Comparison of ENCODE assay signal across 19 cellular contexts in genomic region chrX:78545233-78545632, GRCh38.
DNase-seq lines count a peak whose midpoint lies in the region; ATAC-seq, FAIRE-seq and TF ChIP-seq lines count a peak whose summit lies in the region.
"Had no signal": no experiment of that assay in that cellular context is flagged by ENCODE, and none has a peak within 500 bp of the region (broad histone marks: within the 10 kb centered on the region; RNA-seq: fewer than 3 reads in every experiment).

No MANE protein-coding gene starts in this region.

- H2AFZ ChIP-seq in HepG2 (ENCODE audit: low read length) (no peak overlapping the region), PC-3 (ENCODE audit: low read length) (no peak overlapping the region)
- H2AFZ ChIP-seq: GM23248 had no signal

- POLR2A ChIA-PET in HepG2 (lab: Yijun Ruan, JAX) = no interaction called here
- POLR2A ChIA-PET in PC-3 (lab: Charles Lee; ENCODE audit: unreplicated experiment) = no interaction called here

- in situ Hi-C loops in HepG2 (cut with HindIII; ENCODE audit: extremely low pct_ligation_motif_present, low pct_unique_long_range_greater_than_20kb) (no loop called here), G401 (cut with HindIII; ENCODE audit: low sequenced_read_pairs) (no loop called here)

- H3K9me3 Mint-ChIP-seq in activated T-helper 1 cell treated with anti-CD3 and anti-CD28 coated beads, Interleukin-12 subunit alpha, Interleukin-12 subunit beta, Interleukin-2, Interleukin-4 antibody, amounts not matched to agents 30 ng/mL and 10 ng/mL and 1 ng/mL, durations not matched to agents 14 hours and 24 hours and 36 hours = peaks cover 46% of the 10 kb centered on the region

- TF ChIP-seq POLR2A in right lobe of liver (IDR thresholded peaks at IDR 0.05) = no peak
- no peak for TF ChIP-seq POLR2A in HepG2 (IDR thresholded peaks at IDR 0.05; ENCODE audit: insufficient read depth in 1 of 2, low read depth in 2 of 2, low read length in 2 of 2)

- H3K36me3 Mint-ChIP-seq in activated T-helper 1 cell treated with anti-CD3 and anti-CD28 coated beads, Interleukin-12 subunit alpha, Interleukin-12 subunit beta, Interleukin-2, Interleukin-4 antibody, amounts not matched to agents 30 ng/mL and 10 ng/mL and 1 ng/mL, durations not matched to agents 14 hours and 24 hours and 36 hours (ENCODE audit: low read depth) = peaks cover 6% of the 10 kb centered on the region

- intact Hi-C loops in right lobe of liver (cut with DNase I) (no loop called here), HepG2 (cut with micrococcal nuclease; ENCODE audit: unreplicated experiment) (no loop called here), PC-3 (cut with micrococcal nuclease) (loop anchor here (10.0 kb wide), 1 partner anchor 170 kb away; no protein-coding TSS in a partner anchor)
- intact Hi-C loops in activated T-helper 1 cell treated with anti-CD3 and anti-CD28 coated beads, Interleukin-12 subunit alpha, Interleukin-12 subunit beta, Interleukin-2, Interleukin-4 antibody, amounts not matched to agents 30 ng/mL and 10 ng/mL and 1 ng/mL, durations not matched to agents 14 hours and 24 hours and 36 hours (cut with micrococcal nuclease) = no loop called here

- H3K9me3 ChIP-seq in right lobe of liver (no peaks in the 10 kb centered on the region), HepG2 (ENCODE audit: low read length) (no peaks in the 10 kb centered on the region; the same call in 1 of the 2 replicates), PC-3 (ENCODE audit: low read length) (peaks cover 12% of the 10 kb centered on the region; the same call in 1 of the 2 replicates)

- H3K36me3 ChIP-seq in right lobe of liver (no peaks in the 10 kb centered on the region), HepG2 (replicated peaks in 1 of 2; ENCODE audit: control insufficient read depth in 1 of 2, insufficient read depth in 2 of 2, low read length in 2 of 2) (no peaks in the 10 kb centered on the region), PC-3 (ENCODE audit: low read depth, low read length) (no peaks in the 10 kb centered on the region)

- FAIRE-seq in HepG2 (lab: Jason Lieb, UNC) = no peak
- FAIRE-seq: GM12891, H1 had no signal

- no peak for TF ChIP-seq RAD21 in HepG2 (CRISPR knock-in tag; IDR thresholded peaks at IDR 0.05)

- H3K4me3 ChIP-seq in right lobe of liver = no peak overlapping the region
- H3K4me3 ChIP-seq in HepG2 (replicated peaks in 1 of 3; ENCODE audit: insufficient read depth in 1 of 3, low read depth in 2 of 3, low read length in 3 of 3) = no peak overlapping the region
- H3K4me3 ChIP-seq in PC-3 (ENCODE audit: low read length) = no peak overlapping the region
- H3K4me3 ChIP-seq: GM23248 had no signal

- peak in 3 of 4 donors; percentile 49 to 78 (median 67) for ATAC-seq in right lobe of liver
- no peak for ATAC-seq in HepG2
- ATAC-seq in PC-3 = no peak
- ATAC-seq in GM18909 (IDR thresholded peaks at IDR 0.05; ENCODE audit: poor library complexity, unreplicated experiment) = no peak

- H3K9me2 ChIP-seq in PC-3 (replicated peaks; ENCODE audit: low read length) = no peaks in the 10 kb centered on the region

- H3K79me2 ChIP-seq in HepG2 (ENCODE audit: insufficient read depth, low read length) (no peaks in the 10 kb centered on the region), PC-3 (ENCODE audit: low read length) (no peaks in the 10 kb centered on the region)

- peaks cover 7% of the 10 kb centered on the region for H3K4me1 Mint-ChIP-seq in activated T-helper 1 cell treated with anti-CD3 and anti-CD28 coated beads, Interleukin-12 subunit alpha, Interleukin-12 subunit beta, Interleukin-2, Interleukin-4 antibody, amounts not matched to agents 30 ng/mL and 10 ng/mL and 1 ng/mL, durations not matched to agents 14 hours and 24 hours and 36 hours (ENCODE audit: low read depth)
- H3K4me1 Mint-ChIP-seq: CD4-positive, alpha-beta memory T cell had no signal

- H3K4me1 ChIP-seq in right lobe of liver = no peaks in the 10 kb centered on the region
- H3K4me1 ChIP-seq in HepG2 (ENCODE audit: insufficient read depth, low read length) = no peaks in the 10 kb centered on the region
- peaks cover 15% of the 10 kb centered on the region for H3K4me1 ChIP-seq in PC-3 (ENCODE audit: insufficient read depth, low read length)

- H4K20me1 ChIP-seq in HepG2 (ENCODE audit: insufficient read depth, low read length) (no peaks in the 10 kb centered on the region), PC-3 (ENCODE audit: low read length) (no peaks in the 10 kb centered on the region)

- H3K27me3 ChIP-seq in right lobe of liver (no peaks in the 10 kb centered on the region), HepG2 (ENCODE audit: control insufficient read depth in 1 of 2, insufficient read depth in 2 of 2, low read length in 2 of 2) (no peaks in the 10 kb centered on the region), PC-3 (ENCODE audit: low read length) (no peaks in the 10 kb centered on the region)

- no peak overlapping the region for H3K4me3 Mint-ChIP-seq in activated T-helper 1 cell treated with anti-CD3 and anti-CD28 coated beads, Interleukin-12 subunit alpha, Interleukin-12 subunit beta, Interleukin-2, Interleukin-4 antibody, amounts not matched to agents 30 ng/mL and 10 ng/mL and 1 ng/mL, durations not matched to agents 14 hours and 24 hours and 36 hours
- H3K4me3 Mint-ChIP-seq: CD4-positive, alpha-beta memory T cell had no signal

- H3K4me2 ChIP-seq in HepG2 (ENCODE audit: low read depth, low read length) (no peak overlapping the region), PC-3 (ENCODE audit: low read length) (no peak overlapping the region)

- CTCF ChIA-PET in HepG2 (lab: Yijun Ruan, JAX; ENCODE audit: low intra/inter-chr PET ratio, low total read pairs) = no interaction called here
- CTCF ChIA-PET in PC-3 (lab: Charles Lee) = no interaction called here

- no TSS peak for BruUV-seq in HepG2 (replicated peaks; lab: Mats Ljungman, UMichigan)
- BruUV-seq in PC-3 (replicated peaks; lab: Mats Ljungman, UMichigan) = no TSS peak

- no peak overlapping the region for H3K27ac ChIP-seq in right lobe of liver
- H3K27ac ChIP-seq in HepG2 (ENCODE audit: extremely low read length, insufficient read depth, low read length) = no peak overlapping the region
- H3K27ac ChIP-seq in PC-3 (ENCODE audit: low read length) = no peak overlapping the region
- H3K27ac ChIP-seq: GM23248 had no signal

- DNase-seq in right lobe of liver (peak in 1 of 3 donors; percentile 47), HepG2 (ENCODE audit: low spot score) (no peak), G401 (ENCODE audit: low spot score) (peak; percentile 4), PC-3 (peak; percentile 25), amniotic stem cell (lab: John Stamatoyannopoulos, UW) (no peak)
- no peak for DNase-seq in activated T-helper 1 cell treated with anti-CD3 and anti-CD28 coated beads, Interleukin-12 subunit alpha, Interleukin-12 subunit beta, Interleukin-2, Interleukin-4 antibody, amounts not matched to agents 30 ng/mL and 10 ng/mL and 1 ng/mL, durations not matched to agents 14 hours and 24 hours and 36 hours (ENCODE audit: low spot score)
- DNase-seq: C1 segment of cervical spinal cord; Calu3; CD4-positive, alpha-beta memory T cell; COR-L47; DMS79; EL; GF-D8; GM23248; H7; HCEC 1CT had no signal

- H3K27me3 Mint-ChIP-seq in activated T-helper 1 cell treated with anti-CD3 and anti-CD28 coated beads, Interleukin-12 subunit alpha, Interleukin-12 subunit beta, Interleukin-2, Interleukin-4 antibody, amounts not matched to agents 30 ng/mL and 10 ng/mL and 1 ng/mL, durations not matched to agents 14 hours and 24 hours and 36 hours (ENCODE audit: insufficient read depth) = no peaks in the 10 kb centered on the region
- H3K27me3 Mint-ChIP-seq: CD4-positive, alpha-beta memory T cell had no signal

- TF ChIP-seq CTCF in right lobe of liver (IDR thresholded peaks at IDR 0.05) = no peak
- no peak for TF ChIP-seq CTCF in HepG2 (CRISPR knock-in tag; IDR thresholded peaks at IDR 0.05)
- TF ChIP-seq CTCF in PC-3 (conservative IDR thresholded peaks at IDR 0.05; ENCODE audit: low read depth, low read length) = no peak

- H3F3A ChIP-seq in PC-3 (ENCODE audit: low read length, unreplicated experiment) = no peaks in the 10 kb centered on the region

- H3K9ac ChIP-seq in HepG2 (ENCODE audit: insufficient read depth, low read depth, low read length) (no peak overlapping the region), PC-3 (ENCODE audit: low read length) (no peak overlapping the region)
- H3K9ac ChIP-seq: GM23248 had no signal

- TF ChIP-seq EP300 in HepG2 (IDR thresholded peaks at IDR 0.05; ENCODE audit: low read depth in 2 of 2, low read length in 2 of 2) (no peak), HepG2 (CRISPR knock-in tag; IDR thresholded peaks at IDR 0.05; ENCODE audit: borderline replicate concordance) (no peak)

- no peak overlapping the region for H3K27ac Mint-ChIP-seq in activated T-helper 1 cell treated with anti-CD3 and anti-CD28 coated beads, Interleukin-12 subunit alpha, Interleukin-12 subunit beta, Interleukin-2, Interleukin-4 antibody, amounts not matched to agents 30 ng/mL and 10 ng/mL and 1 ng/mL, durations not matched to agents 14 hours and 24 hours and 36 hours

TF ChIP-seq in HepG2, 621 proteins besides CTCF, POLR2A, EP300 and RAD21 (continues in another document):
- TF ChIP-seq TEAD2 (CRISPR knock-in tag; IDR thresholded peaks at IDR 0.05) (no peak), ZNF549 (CRISPR knock-in tag; IDR thresholded peaks at IDR 0.05) (no peak), ZNF687 (CRISPR knock-in tag; IDR thresholded peaks at IDR 0.05) (no peak)

Comparison
In these comparisons a context has a peak if more than half of its experiments do, and no peak if none do; other contexts are left out.
1. ATAC-seq: peak in right lobe of liver (3 of 4); none in HepG2 (single experiment), PC-3 (single experiment) and GM18909 (single experiment).
2. DNase-seq: peak in G401 (single experiment) and PC-3 (single experiment); none in HepG2 (single experiment), activated T-helper 1 cell treated with anti-CD3 and anti-CD28 coated beads, Interleukin-12 subunit alpha, Interleukin-12 subunit beta, Interleukin-2, Interleukin-4 antibody, amounts not matched to agents 30 ng/mL and 10 ng/mL and 1 ng/mL, durations not matched to agents 14 hours and 24 hours and 36 hours (single experiment) and amniotic stem cell (single experiment).